16 cellular contexts compared by ENCODE assay signal in the genomic region with DNA sequence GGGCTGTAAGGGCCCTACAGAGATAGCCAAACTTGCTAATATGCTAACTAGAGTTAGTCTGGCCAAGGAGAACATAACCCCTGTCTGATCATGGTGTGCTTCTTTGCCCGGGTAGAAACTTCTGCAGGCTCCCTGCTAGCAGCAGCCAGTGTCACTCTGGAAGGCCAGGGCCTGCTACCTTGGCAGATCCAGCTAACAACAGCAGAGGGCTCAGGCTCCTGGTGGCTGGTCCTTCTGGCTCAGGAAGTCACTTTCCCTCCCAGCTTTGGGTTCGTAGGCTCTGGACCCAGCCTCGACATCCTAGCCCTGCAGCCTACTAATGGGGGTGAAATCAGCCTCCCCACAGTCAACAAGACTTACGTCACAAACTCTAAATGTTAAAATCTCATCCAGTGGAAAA.
DNase-seq lines count a peak whose midpoint lies in the region; ATAC-seq and TF ChIP-seq lines count a peak whose summit lies in the region.
"Had no signal": no experiment of that assay in that cellular context is flagged by ENCODE, and none has a peak within 500 bp of the region (broad histone marks: within the 10 kb centered on the region; RNA-seq: fewer than 3 reads in every experiment).

No MANE protein-coding gene starts in this region.

- CTCF ChIA-PET in WTC11 (lab: Charles Lee): no interaction called here

- H3K4me3 ChIP-seq in fibroblast of lung (replicated peaks in 1 of 4; ENCODE audit: control extremely low read depth in 1 of 4, insufficient read depth in 1 of 4, low read depth in 3 of 4, low read length in 4 of 4) (no peak overlapping the region), neuronal stem cell (ENCODE audit: low read length in 2 of 2) (no peak overlapping the region)
- H3K4me3 ChIP-seq: BLaER1, GM23338 had no signal

- no peak overlapping the region for H2BK120ac ChIP-seq in neuronal stem cell (ENCODE audit: low read depth, low read length)

- WGBS in neuronal stem cell (ENCODE audit: extremely low coverage in 2 of 2, insufficient read length in 2 of 2, insufficient replicate concordance in 1 of 2), 2 donors: no CpG with 5 or more reads among the region's 4 CpGs

- TF ChIP-seq CTCF in WTC11 (IDR thresholded peaks at IDR 0.05) (no peak), fibroblast of lung (conservative IDR thresholded peaks at IDR 0.05 in 1 of 2, IDR thresholded peaks at IDR 0.05 in 1 of 2; ENCODE audit: low read depth in 1 of 2, low read length in 2 of 2) (no peak)

- no peak overlapping the region for H2BK12ac ChIP-seq in neuronal stem cell (ENCODE audit: low read length)

- no peaks in the 10 kb centered on the region for H3K79me1 ChIP-seq in neuronal stem cell (ENCODE audit: low read depth, low read length)

- no peak overlapping the region for H2AK5ac ChIP-seq in neuronal stem cell (ENCODE audit: low read depth, low read length)

- H2BK5ac ChIP-seq in neuronal stem cell (ENCODE audit: low read length): no peak overlapping the region

- H3K4me1 ChIP-seq in fibroblast of lung (ENCODE audit: control insufficient read depth, extremely low read depth, insufficient read depth, low read length) (no peaks in the 10 kb centered on the region), neuronal stem cell (ENCODE audit: control insufficient read depth in 2 of 2, insufficient read depth in 1 of 2, low read depth in 1 of 2, low read length in 2 of 2) (peaks cover 0 to 15% of the 10 kb centered on the region in 2 donors)
- H3K4me1 ChIP-seq: Caco-2 had no signal

- peaks cover 12% of the 10 kb centered on the region for H3K9me3 Mint-ChIP-seq in WTC11
- H3K9me3 Mint-ChIP-seq: CD8-positive, alpha-beta T cell; GM23338 had no signal

- POLR2A ChIA-PET in WTC11 (lab: Charles Lee): no interaction called here

- ATAC-seq in WTC11 (peak; percentile 57; the same call in 1 of the 2 replicates), GM21360 (IDR thresholded peaks at IDR 0.05; ENCODE audit: unreplicated experiment) (no peak), SK-N-SH treated with all-trans-retinoic acid at 6 μM for 48 hours (no peak)
- ATAC-seq: CD8-positive, alpha-beta T cell; GM23338 had no signal

- H4K91ac ChIP-seq in neuronal stem cell (ENCODE audit: low read depth, low read length, poor library complexity): no peak overlapping the region

- H4K8ac ChIP-seq in neuronal stem cell (ENCODE audit: low read depth, low read length): no peak overlapping the region

- DNase-seq in WTC11 (ENCODE audit: low spot score) (no peak), fibroblast of lung (ENCODE audit: low read depth in 2 of 2) (no peak), neuronal stem cell (ENCODE audit: low spot score) (no peak), NCI-H748 (lab: John Stamatoyannopoulos, UW; ENCODE audit: unreplicated experiment) (no peak)
- DNase-seq: Caco-2; CD4-positive, CD25-positive, alpha-beta regulatory T cell; CD8-positive, alpha-beta T cell; DMS153; DND-41; HCEC 1CT had no signal

- no peaks in the 10 kb centered on the region for H3K9me3 ChIP-seq in fibroblast of lung (ENCODE audit: control insufficient read depth, insufficient read depth, low read depth, low read length)
- peaks cover 0 to 10% of the 10 kb centered on the region in 2 donors for H3K9me3 ChIP-seq in neuronal stem cell (replicated peaks in 1 of 2; ENCODE audit: control insufficient read depth in 2 of 2, insufficient read depth in 1 of 2, low read depth in 1 of 2, low read length in 2 of 2)
- H3K9me3 ChIP-seq: BLaER1, Caco-2 had no signal

- H2BK15ac ChIP-seq in neuronal stem cell (ENCODE audit: low read length): peak overlapping the region; percentile 4

- H2AFZ ChIP-seq in fibroblast of lung (ENCODE audit: low read length) (no peak overlapping the region), neuronal stem cell (ENCODE audit: low read length) (no peak overlapping the region)
- H2AFZ ChIP-seq: GM23338 had no signal

- no peak overlapping the region for H3K14ac ChIP-seq in neuronal stem cell (ENCODE audit: low read length)

- H3K36me3 ChIP-seq in fibroblast of lung (ENCODE audit: control insufficient read depth, insufficient read depth, low read length): no peaks in the 10 kb centered on the region
- peaks cover 0 to 47% of the 10 kb centered on the region in 2 donors for H3K36me3 ChIP-seq in neuronal stem cell (replicated peaks in 1 of 2; ENCODE audit: control insufficient read depth in 2 of 2, insufficient read depth in 2 of 2, low read length in 2 of 2)
- H3K36me3 ChIP-seq: BLaER1 had no signal

- H3K9ac ChIP-seq in fibroblast of lung (ENCODE audit: insufficient read depth, low read length) (peak overlapping the region; percentile 7), neuronal stem cell (ENCODE audit: low read depth, low read length, poor library complexity) (no peak overlapping the region)
- H3K9ac ChIP-seq: BLaER1 had no signal

- H3K4ac ChIP-seq in neuronal stem cell (ENCODE audit: low read length): no peak overlapping the region

- no peaks in the 10 kb centered on the region for H4K20me1 ChIP-seq in fibroblast of lung (ENCODE audit: control insufficient read depth, extremely low read depth, insufficient read depth, low read length)
- H4K20me1 ChIP-seq: BLaER1 had no signal

- H3K4me2 ChIP-seq in fibroblast of lung (ENCODE audit: extremely low read depth, insufficient read depth, low read length) (no peak overlapping the region), neuronal stem cell (ENCODE audit: insufficient read depth, low read length, poor library complexity, severe bottlenecking) (no peak overlapping the region)
- H3K4me2 ChIP-seq: BLaER1, GM23338 had no signal

- no peak overlapping the region for H3K27ac Mint-ChIP-seq in WTC11
- H3K27ac Mint-ChIP-seq: B cell; CD8-positive, alpha-beta T cell; GM23338 had no signal

- peaks cover 27% of the 10 kb centered on the region for H3K4me1 Mint-ChIP-seq in WTC11
- H3K4me1 Mint-ChIP-seq: B cell; CD4-positive, CD25-positive, alpha-beta regulatory T cell had no signal

- peak overlapping the region; percentile 62 for H3K18ac ChIP-seq in neuronal stem cell (ENCODE audit: low read length)

- no peaks in the 10 kb centered on the region for H3K27me3 ChIP-seq in fibroblast of lung (ENCODE audit: control insufficient read depth, insufficient read depth, low read length)
- no peaks in the 10 kb centered on the region for H3K27me3 ChIP-seq in neuronal stem cell (ENCODE audit: control insufficient read depth in 3 of 3, insufficient read depth in 3 of 3, low read depth in 1 of 3, low read length in 3 of 3)
- H3K27me3 ChIP-seq: BLaER1 had no signal

- no peak overlapping the region for H3K4me3 Mint-ChIP-seq in WTC11
- H3K4me3 Mint-ChIP-seq: B cell; CD4-positive, CD25-positive, alpha-beta regulatory T cell; CD8-positive, alpha-beta T cell; GM23338 had no signal

- H3K23ac ChIP-seq in neuronal stem cell (ENCODE audit: low read depth, low read length, poor library complexity): no peak overlapping the region

- no peaks in the 10 kb centered on the region; the same call in none of the 2 replicates for H3K27me3 Mint-ChIP-seq in WTC11 (ENCODE audit: low read depth)
- H3K27me3 Mint-ChIP-seq: B cell; CD4-positive, CD25-positive, alpha-beta regulatory T cell had no signal

- H3K36me3 Mint-ChIP-seq in WTC11: peaks cover 4% of the 10 kb centered on the region
- H3K36me3 Mint-ChIP-seq: CD4-positive, CD25-positive, alpha-beta regulatory T cell; CD8-positive, alpha-beta T cell had no signal

- H3K27ac ChIP-seq in fibroblast of lung (ENCODE audit: insufficient read depth, low read length): no peak overlapping the region
- no peak overlapping the region for H3K27ac ChIP-seq in neuronal stem cell (replicated peaks; ENCODE audit: low read length)
- H3K27ac ChIP-seq: BLaER1, C4-2B had no signal

- H3K79me2 ChIP-seq in fibroblast of lung (ENCODE audit: control insufficient read depth, insufficient read depth, low read length): no peaks in the 10 kb centered on the region

TF ChIP-seq in WTC11, 78 proteins besides CTCF, POLR2A, EP300 and RAD21 (continues in another document):
- TF ChIP-seq JAZF1 (CRISPR knock-in tag; IDR thresholded peaks at IDR 0.05) (no peak), ELF4 (CRISPR knock-in tag; IDR thresholded peaks at IDR 0.05; ENCODE audit: low read depth) (no peak), CBFB (CRISPR knock-in tag; IDR thresholded peaks at IDR 0.05; ENCODE audit: low read depth) (no peak)
- TF ChIP-seq, protein P1, sequence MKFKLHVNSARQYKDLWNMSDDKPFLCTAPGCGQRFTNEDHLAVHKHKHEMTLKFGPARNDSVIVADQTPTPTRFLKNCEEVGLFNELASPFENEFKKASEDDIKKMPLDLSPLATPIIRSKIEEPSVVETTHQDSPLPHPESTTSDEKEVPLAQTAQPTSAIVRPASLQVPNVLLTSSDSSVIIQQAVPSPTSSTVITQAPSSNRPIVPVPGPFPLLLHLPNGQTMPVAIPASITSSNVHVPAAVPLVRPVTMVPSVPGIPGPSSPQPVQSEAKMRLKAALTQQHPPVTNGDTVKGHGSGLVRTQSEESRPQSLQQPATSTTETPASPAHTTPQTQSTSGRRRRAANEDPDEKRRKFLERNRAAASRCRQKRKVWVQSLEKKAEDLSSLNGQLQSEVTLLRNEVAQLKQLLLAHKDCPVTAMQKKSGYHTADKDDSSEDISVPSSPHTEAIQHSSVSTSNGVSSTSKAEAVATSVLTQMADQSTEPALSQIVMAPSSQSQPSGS (CRISPR knock-in tag; IDR thresholded peaks at IDR 0.05; ENCODE audit: borderline replicate concordance, low read depth): no peak

TF ChIP-seq in SK-N-SH treated with all-trans-retinoic acid at 6 μM for 48 hours, 23 proteins besides CTCF, POLR2A, EP300 and RAD21 (continues in another document):
- TF ChIP-seq PPARA (CRISPR knock-in tag; IDR thresholded peaks at IDR 0.05; ENCODE audit: borderline replicate concordance) (no peak), RARB (CRISPR knock-in tag; IDR thresholded peaks at IDR 0.05) (no peak)
